Comparison of ENCODE assay signal across 14 cellular contexts in genomic region chr2:26558271-26559043, GRCh38.
DNase-seq lines count a peak whose midpoint lies in the region; ATAC-seq, FAIRE-seq and TF ChIP-seq lines count a peak whose summit lies in the region.
"Had no signal": no experiment of that assay in that cellular context is flagged by ENCODE, and none has a peak within 500 bp of the region (broad histone marks: within the 10 kb centered on the region; RNA-seq: fewer than 3 reads in every experiment).

No MANE protein-coding gene starts in this region.

- H3K27me3 Mint-ChIP-seq in natural killer cell treated with Interleukin-12 subunit alpha and Interleukin-12 subunit beta and Interleukin-15 and Interleukin-18, amount 100 ng/mL, for 72 hours = peaks cover 35 to 47% of the 10 kb centered on the region in 2 donors
- H3K27me3 Mint-ChIP-seq in natural killer cell (ENCODE audit: low read depth in 2 of 2) = peaks cover 43 to 48% of the 10 kb centered on the region in 2 donors

- no peaks in the 10 kb centered on the region for H3K36me3 ChIP-seq in HepG2 (replicated peaks in 1 of 2; ENCODE audit: control insufficient read depth in 1 of 2, insufficient read depth in 2 of 2, low read length in 2 of 2)
- H3K36me3 ChIP-seq: left lung had no signal

- H3K36me3 Mint-ChIP-seq in natural killer cell treated with Interleukin-12 subunit alpha and Interleukin-12 subunit beta and Interleukin-15 and Interleukin-18, amount 100 ng/mL, for 72 hours = no peaks in the 10 kb centered on the region
- no peaks in the 10 kb centered on the region for H3K36me3 Mint-ChIP-seq in natural killer cell

- BruUV-seq in HepG2 (replicated peaks; lab: Mats Ljungman, UMichigan) = no TSS peak

- no peaks in the 10 kb centered on the region for H3K9me3 ChIP-seq in HepG2 (ENCODE audit: low read length)
- H3K9me3 ChIP-seq: left lung had no signal

- FAIRE-seq in HepG2 (lab: Jason Lieb, UNC) = no peak
- FAIRE-seq: H1 had no signal

- TF ChIP-seq CTCF in natural killer cell (IDR thresholded peaks at IDR 0.05) (no peak), HepG2 (CRISPR knock-in tag; IDR thresholded peaks at IDR 0.05) (no peak)

- CTCF ChIA-PET in HepG2 (lab: Yijun Ruan, JAX; ENCODE audit: low intra/inter-chr PET ratio, low total read pairs) = no interaction called here

- no peak overlapping the region for H3K27ac ChIP-seq in HepG2 (ENCODE audit: extremely low read length, insufficient read depth, low read length)
- H3K27ac ChIP-seq: coronary artery, left lung had no signal

- no peak for TF ChIP-seq POLR2A in HepG2 (IDR thresholded peaks at IDR 0.05; ENCODE audit: insufficient read depth in 1 of 2, low read depth in 2 of 2, low read length in 2 of 2)

- ATAC-seq in natural killer cell treated with Interleukin-12 subunit alpha and Interleukin-12 subunit beta and Interleukin-15 and Interleukin-18, amount 100 ng/mL, for 72 hours = no peak
- ATAC-seq in natural killer cell (no peak), HepG2 (no peak), HG03280 (IDR thresholded peaks at IDR 0.05; ENCODE audit: unreplicated experiment) (no peak)
- ATAC-seq: esophagus mucosa, left lung had no signal

- peaks cover 18 to 94% of the 10 kb centered on the region in 2 experiments for H3K27me3 ChIP-seq in HepG2 (ENCODE audit: control insufficient read depth in 1 of 2, insufficient read depth in 2 of 2, low read length in 2 of 2)

- 14% methylated on average over 26 of the region's 27 CpGs for WGBS in HepG2 (ENCODE audit: low lambda C conversion rate)

- H3K27ac Mint-ChIP-seq in natural killer cell treated with Interleukin-12 subunit alpha and Interleukin-12 subunit beta and Interleukin-15 and Interleukin-18, amount 100 ng/mL, for 72 hours = no peak overlapping the region
- H3K27ac Mint-ChIP-seq in natural killer cell = no peak overlapping the region

- in situ Hi-C loops in HepG2 (cut with HindIII; ENCODE audit: extremely low pct_ligation_motif_present, low pct_unique_long_range_greater_than_20kb) = no loop called here

- no peak overlapping the region for H3K4me3 ChIP-seq in HepG2 (replicated peaks in 1 of 3; ENCODE audit: insufficient read depth in 1 of 3, low read depth in 2 of 3, low read length in 3 of 3)
- H3K4me3 ChIP-seq: coronary artery, left lung had no signal

- H3K4me1 ChIP-seq in HepG2 (ENCODE audit: insufficient read depth, low read length) = peaks cover 13% of the 10 kb centered on the region

- intact Hi-C loops in natural killer cell (cut with micrococcal nuclease) (no loop called here), HepG2 (cut with micrococcal nuclease; ENCODE audit: unreplicated experiment) (no loop called here)

- no peaks in the 10 kb centered on the region; the same call in 1 of the 2 replicates for H4K20me1 ChIP-seq in HepG2 (ENCODE audit: insufficient read depth, low read length)

- no peak overlapping the region for H2AFZ ChIP-seq in HepG2 (ENCODE audit: low read length)

- TF ChIP-seq EP300 in HepG2 (IDR thresholded peaks at IDR 0.05; ENCODE audit: low read depth in 2 of 2, low read length in 2 of 2) (no peak), HepG2 (CRISPR knock-in tag; IDR thresholded peaks at IDR 0.05; ENCODE audit: borderline replicate concordance) (no peak)

- DNase-seq in natural killer cell treated with Interleukin-12 subunit alpha and Interleukin-12 subunit beta and Interleukin-15 and Interleukin-18, amount 100 ng/mL, for 72 hours (ENCODE audit: low spot score) = peak; percentile 53
- DNase-seq in natural killer cell (no peak), astrocyte of the hippocampus (ENCODE audit: low read depth, low spot score) (peak; percentile 69), HepG2 (ENCODE audit: low spot score) (no peak), SK-N-DZ (ENCODE audit: low spot score) (no peak), pons (ENCODE audit: low spot score) (no peak), 8988T (no peak)
- DNase-seq: SHP77 treated with DMSO at 0.1 percent for 48 hours; stimulated activated CD4-positive, alpha-beta T cell treated with anti-CD3 and anti-CD28 coated beads, Interleukin-1b, Interleukin-23, amount 100 ng/mL, for 48 hours had no signal

- no peak overlapping the region for H3K4me2 ChIP-seq in HepG2 (ENCODE audit: low read depth, low read length)

- H3K4me3 Mint-ChIP-seq in natural killer cell treated with Interleukin-12 subunit alpha and Interleukin-12 subunit beta and Interleukin-15 and Interleukin-18, amount 100 ng/mL, for 72 hours = no peak overlapping the region
- H3K4me3 Mint-ChIP-seq in natural killer cell = no peak overlapping the region

- no peaks in the 10 kb centered on the region for H3K79me2 ChIP-seq in HepG2 (ENCODE audit: insufficient read depth, low read length)

- no peak for TF ChIP-seq RAD21 in HepG2 (CRISPR knock-in tag; IDR thresholded peaks at IDR 0.05)

- POLR2A ChIA-PET in HepG2 (lab: Yijun Ruan, JAX) = no interaction called here

- H3K9me3 Mint-ChIP-seq in natural killer cell treated with Interleukin-12 subunit alpha and Interleukin-12 subunit beta and Interleukin-15 and Interleukin-18, amount 100 ng/mL, for 72 hours = no peaks in the 10 kb centered on the region
- no peaks in the 10 kb centered on the region for H3K9me3 Mint-ChIP-seq in natural killer cell

- peaks cover 0 to 5% of the 10 kb centered on the region in 2 donors for H3K4me1 Mint-ChIP-seq in natural killer cell treated with Interleukin-12 subunit alpha and Interleukin-12 subunit beta and Interleukin-15 and Interleukin-18, amount 100 ng/mL, for 72 hours (ENCODE audit: low read depth in 2 of 2)
- H3K4me1 Mint-ChIP-seq in natural killer cell = peaks cover 0 to 4% of the 10 kb centered on the region in 2 donors

- no peak overlapping the region for H3K9ac ChIP-seq in HepG2 (ENCODE audit: insufficient read depth, low read depth, low read length)

TF ChIP-seq in HepG2, 621 proteins besides CTCF, POLR2A, EP300 and RAD21:
- no peak for TF ChIP-seq KLF6 (CRISPR knock-in tag; IDR thresholded peaks at IDR 0.05)
- no peak for TF ChIP-seq ZNF784 (CRISPR knock-in tag; IDR thresholded peaks at IDR 0.05; ENCODE audit: borderline replicate concordance)
- TF ChIP-seq SMAD1 (CRISPR knock-in tag; IDR thresholded peaks at IDR 0.05; ENCODE audit: borderline replicate concordance, low read depth) = no peak
- no peak for TF ChIP-seq ZNF484 (CRISPR knock-in tag; IDR thresholded peaks at IDR 0.05; ENCODE audit: borderline replicate concordance, low read depth)
- peak; percentile 35; the same call in 1 of the 2 replicates for TF ChIP-seq EZH2 (conservative IDR thresholded peaks at IDR 0.05; ENCODE audit: low read depth, low read length)
- no peak for TF ChIP-seq GTF2F1 (IDR thresholded peaks at IDR 0.05; ENCODE audit: low read length)
- TF ChIP-seq ZBTB34 (CRISPR knock-in tag; IDR thresholded peaks at IDR 0.05) = no peak
- no peak for TF ChIP-seq ASH2L (IDR thresholded peaks at IDR 0.05; ENCODE audit: insufficient read length, low read depth, low read length)
TF ChIP-seq in HepG2: peak in this region for 1.

Comparison
In these comparisons a context has a peak if more than half of its experiments do, and no peak if none do; other contexts are left out.
1. DNase-seq: peak in natural killer cell treated with Interleukin-12 subunit alpha and Interleukin-12 subunit beta and Interleukin-15 and Interleukin-18, amount 100 ng/mL, for 72 hours (single experiment) and astrocyte of the hippocampus (single experiment); none in natural killer cell (single experiment), HepG2 (single experiment), SK-N-DZ (single experiment), pons (single experiment) and 8988T (single experiment).